Comparison of ENCODE assay signal across 1 cellular context in the genomic region with DNA sequence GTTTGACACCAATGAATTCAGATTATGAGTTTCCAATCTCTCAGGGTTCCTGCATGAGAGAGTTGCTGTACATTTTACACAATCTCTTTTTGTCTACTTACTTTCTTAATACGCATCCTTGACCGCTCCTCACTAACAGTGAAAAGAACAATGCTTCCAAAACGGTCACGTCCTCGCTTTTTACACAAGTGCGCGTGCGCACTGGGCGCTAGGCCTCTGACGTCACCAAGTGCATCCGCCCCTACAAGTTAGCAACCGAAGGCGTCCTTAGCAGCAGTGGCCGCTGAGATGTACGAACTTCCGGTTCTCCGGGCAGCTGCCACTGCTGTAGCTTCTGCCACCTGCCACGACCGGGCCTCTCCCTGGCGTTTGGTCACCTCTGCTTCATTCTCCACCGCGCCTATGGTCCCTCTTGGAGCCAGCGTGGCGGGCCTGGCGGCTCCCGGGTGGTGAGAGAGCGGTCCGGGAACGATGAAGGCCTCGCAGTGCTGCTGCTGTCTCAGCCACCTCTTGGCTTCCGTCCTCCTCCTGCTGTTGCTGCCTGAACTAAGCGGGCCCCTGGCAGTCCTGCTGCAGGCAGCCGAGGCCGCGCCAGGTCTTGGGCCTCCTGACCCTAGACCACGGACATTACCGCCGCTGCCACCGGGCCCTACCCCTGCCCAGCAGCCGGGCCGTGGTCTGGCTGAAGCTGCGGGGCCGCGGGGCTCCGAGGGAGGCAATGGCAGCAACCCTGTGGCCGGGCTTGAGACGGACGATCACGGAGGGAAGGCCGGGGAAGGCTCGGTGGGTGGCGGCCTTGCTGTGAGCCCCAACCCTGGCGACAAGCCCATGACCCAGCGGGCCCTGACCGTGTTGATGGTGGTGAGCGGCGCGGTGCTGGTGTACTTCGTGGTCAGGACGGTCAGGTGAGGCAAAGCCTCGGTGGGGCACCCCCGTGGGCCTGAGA.
TF ChIP-seq lines count a peak whose summit lies in the region.

A gene (plus strand): TSS at position 315 of the 946 bp plus-strand sequence. CDS start 157 bp downstream, at position 472.

TF ChIP-seq in H1, 55 proteins besides CTCF, POLR2A, EP300 and RAD21:
- 0 out of 2 replicates have a peak, but pooled peaks have one; percentile 29 for TF ChIP-seq GTF2F1 (IDR thresholded peaks at IDR 0.05; ENCODE audit: borderline replicate concordance, low read depth, low read length)
- TF ChIP-seq SAP30 (IDR thresholded peaks at IDR 0.05; ENCODE audit: insufficient read depth, insufficient replicate concordance, low read length) = peak; percentile 97
- TF ChIP-seq SUZ12 (IDR thresholded peaks at IDR 0.05; ENCODE audit: low read length) = no peak
- TF ChIP-seq, protein P1, sequence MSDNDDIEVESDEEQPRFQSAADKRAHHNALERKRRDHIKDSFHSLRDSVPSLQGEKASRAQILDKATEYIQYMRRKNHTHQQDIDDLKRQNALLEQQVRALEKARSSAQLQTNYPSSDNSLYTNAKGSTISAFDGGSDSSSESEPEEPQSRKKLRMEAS (IDR thresholded peaks at IDR 0.05) = peak; percentile 63; the same call in 1 of the 2 replicates
- no peak for TF ChIP-seq SP2 (IDR thresholded peaks at IDR 0.05; ENCODE audit: low read length)
- no peak for TF ChIP-seq EZH2 (IDR thresholded peaks at IDR 0.05; ENCODE audit: low read depth, low read length, severe bottlenecking)
- TF ChIP-seq POLR2AphosphoS5 (IDR thresholded peaks at IDR 0.05; ENCODE audit: low read depth, low read length) = peak; percentile 83
- TF ChIP-seq SIN3A (conservative IDR thresholded peaks at IDR 0.05 in 1 of 2, IDR thresholded peaks at IDR 0.05 in 1 of 2; ENCODE audit: low read depth in 1 of 2, low read length in 2 of 2) = peak in 1 of 2 experiments; percentile 97; a peak in 3 of 4 replicates
- peak; percentile 63 for TF ChIP-seq PHF8 (conservative IDR thresholded peaks at IDR 0.05; ENCODE audit: low read depth, low read length)
- TF ChIP-seq, protein P2, sequence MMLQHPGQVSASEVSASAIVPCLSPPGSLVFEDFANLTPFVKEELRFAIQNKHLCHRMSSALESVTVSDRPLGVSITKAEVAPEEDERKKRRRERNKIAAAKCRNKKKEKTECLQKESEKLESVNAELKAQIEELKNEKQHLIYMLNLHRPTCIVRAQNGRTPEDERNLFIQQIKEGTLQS (IDR thresholded peaks at IDR 0.05; ENCODE audit: insufficient read depth, low read depth, low read length) = no peak
- TF ChIP-seq NANOG (IDR thresholded peaks at IDR 0.05; ENCODE audit: insufficient read depth, low read depth, low read length, poor library complexity, severe bottlenecking) = no peak
- no peak for TF ChIP-seq CTBP2 (IDR thresholded peaks at IDR 0.05; ENCODE audit: borderline replicate concordance, insufficient read depth, insufficient read length, low read length)
- peak; percentile 29; the same call in 1 of the 2 replicates for TF ChIP-seq SRF (IDR thresholded peaks at IDR 0.05; ENCODE audit: low read depth, low read length)
- peak; percentile 34 for TF ChIP-seq TAF7 (optimal IDR thresholded peaks at IDR 0.05; ENCODE audit: borderline replicate concordance, low read depth, low read length)
- peak; percentile 86 for TF ChIP-seq TBP (IDR thresholded peaks at IDR 0.05; ENCODE audit: low read depth, low read length)
- peak in 1 of 2 experiments; percentile 91; a peak in 1 of 4 replicates for TF ChIP-seq HDAC2 (IDR thresholded peaks at IDR 0.05; ENCODE audit: borderline replicate concordance in 1 of 2, low read depth in 2 of 2, low read length in 2 of 2)
- TF ChIP-seq RBBP5 (IDR thresholded peaks at IDR 0.05; ENCODE audit: borderline replicate concordance, low read depth, low read length) = peak; percentile 62; the same call in 1 of the 2 replicates
- no peak for TF ChIP-seq POU5F1 (IDR thresholded peaks at IDR 0.05; ENCODE audit: low read depth, low read length)
- peak; percentile 95 for TF ChIP-seq CREB1 (IDR thresholded peaks at IDR 0.05)
- peak; percentile 96 for TF ChIP-seq KDM4A (IDR thresholded peaks at IDR 0.05; ENCODE audit: low read depth, low read length, severe bottlenecking)
- peak; percentile 79 for TF ChIP-seq ASH2L (IDR thresholded peaks at IDR 0.05; ENCODE audit: low read length)
- TF ChIP-seq, protein P3, sequence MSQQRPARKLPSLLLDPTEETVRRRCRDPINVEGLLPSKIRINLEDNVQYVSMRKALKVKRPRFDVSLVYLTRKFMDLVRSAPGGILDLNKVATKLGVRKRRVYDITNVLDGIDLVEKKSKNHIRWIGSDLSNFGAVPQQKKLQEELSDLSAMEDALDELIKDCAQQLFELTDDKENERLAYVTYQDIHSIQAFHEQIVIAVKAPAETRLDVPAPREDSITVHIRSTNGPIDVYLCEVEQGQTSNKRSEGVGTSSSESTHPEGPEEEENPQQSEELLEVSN (IDR thresholded peaks at IDR 0.05) = peak; percentile 20; the same call in 1 of the 2 replicates
- TF ChIP-seq GABPA (IDR thresholded peaks at IDR 0.05; ENCODE audit: borderline replicate concordance, insufficient read depth, low read length) = peak; percentile 59; the same call in 1 of the 2 replicates
- peak; percentile 73 for TF ChIP-seq JUND (IDR thresholded peaks at IDR 0.05; ENCODE audit: low read length)
- TF ChIP-seq EGR1 (IDR thresholded peaks at IDR 0.05; ENCODE audit: borderline replicate concordance, low read depth, low read length) = no peak
- TF ChIP-seq HDAC6 (IDR thresholded peaks at IDR 0.05; ENCODE audit: low read depth, low read length) = no peak
- peak; percentile 62 for TF ChIP-seq NRF1 (IDR thresholded peaks at IDR 0.05; ENCODE audit: low read depth, low read length)
- peak; percentile 85 for TF ChIP-seq TAF1 (IDR thresholded peaks at IDR 0.05; ENCODE audit: low read depth, low read length)
- no peak for TF ChIP-seq BCL11A (IDR thresholded peaks at IDR 0.05; ENCODE audit: low read depth in 2 of 2, low read length in 2 of 2)
- no peak for TF ChIP-seq TEAD4 (IDR thresholded peaks at IDR 0.05; ENCODE audit: low read depth, low read length)
- peak; percentile 44; the same call in 1 of the 2 replicates for TF ChIP-seq JUN (IDR thresholded peaks at IDR 0.05; ENCODE audit: low read depth, low read length)
- TF ChIP-seq FOSL1 (IDR thresholded peaks at IDR 0.05; ENCODE audit: insufficient read depth, low read depth, low read length) = no peak
